31 cellular contexts compared by ENCODE assay signal in the genomic region with DNA sequence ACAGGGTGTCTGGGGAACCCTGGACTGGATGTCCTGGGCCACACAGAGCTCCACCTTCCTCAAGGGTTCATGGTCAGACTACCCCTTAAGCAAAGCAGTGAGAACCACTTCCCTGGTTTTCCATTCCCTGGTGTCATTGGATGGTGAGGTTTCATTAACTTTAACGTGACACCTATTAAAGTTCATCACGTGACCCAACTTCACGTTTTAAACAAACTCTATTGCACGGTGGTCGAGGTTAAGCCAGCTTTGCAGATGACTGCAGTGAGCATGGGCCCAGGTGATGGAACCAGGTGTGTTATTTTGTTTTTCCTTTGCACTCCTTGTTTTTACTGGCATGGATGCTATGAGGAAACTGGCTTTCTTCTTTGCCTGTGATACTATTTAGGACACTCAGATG.
DNase-seq lines count a peak whose midpoint lies in the region; ATAC-seq, FAIRE-seq and TF ChIP-seq lines count a peak whose summit lies in the region.
"Had no signal": no experiment of that assay in that cellular context is flagged by ENCODE, and none has a peak within 500 bp of the region (broad histone marks: within the 10 kb centered on the region; RNA-seq: fewer than 3 reads in every experiment).

No MANE protein-coding gene starts in this region.

- intact Hi-C loops in HepG2 (cut with micrococcal nuclease; ENCODE audit: unreplicated experiment), result no loop called here
- intact Hi-C loops in right lobe of liver (cut with DNase I), result no loop called here
- intact Hi-C loops in K562 (cut with micrococcal nuclease), result no loop called here

- ATAC-seq in HepG2 (no peak), right lobe of liver (no peak), K562 (no peak)
- ATAC-seq: A549; CD8-positive, alpha-beta T cell had no signal

- DNase-seq in HepG2 (ENCODE audit: low spot score) (no peak), right lobe of liver (no peak), K562 (ENCODE audit: extremely low read depth in 1 of 4, low spot score in 3 of 4) (no peak)
- no peak for DNase-seq in activated effector memory CD4-positive, alpha-beta T cell treated with Interleukin-2 at 50 U/mL for 16 hours
- DNase-seq: 8988T; ACHN; AML-193; BE2C; C1 segment of cervical spinal cord; Caco-2; Calu3; CD4-positive, alpha-beta memory T cell; CD4-positive, alpha-beta T cell; CD4-positive, CD25-positive, alpha-beta regulatory T cell; CD8-positive, alpha-beta memory T cell; CD8-positive, alpha-beta T cell; COR-L47; DMS 273 treated with DMSO at 0.1 percent for 48 hours; DMS153; DMS53; DMS79; DMS79 treated with DMSO at 0.1 percent for 48 hours; DND-41; EL had no signal

- in situ Hi-C loops in HepG2 (cut with HindIII; ENCODE audit: extremely low pct_ligation_motif_present, low pct_unique_long_range_greater_than_20kb) (no loop called here), K562 (cut with MboI) (no loop called here)

- TF ChIP-seq CTCF in HepG2 (CRISPR knock-in tag; IDR thresholded peaks at IDR 0.05), result no peak
- TF ChIP-seq CTCF in right lobe of liver (IDR thresholded peaks at IDR 0.05), result no peak
- TF ChIP-seq CTCF in K562 (IDR thresholded peaks at IDR 0.05 in 2 of 3, conservative IDR thresholded peaks at IDR 0.05 in 1 of 3; ENCODE audit: insufficient read depth in 2 of 3, low read depth in 1 of 3, low read length in 3 of 3), result no peak

- H3K4me1 ChIP-seq in HepG2 (ENCODE audit: insufficient read depth, low read length) (no peaks in the 10 kb centered on the region), right lobe of liver (no peaks in the 10 kb centered on the region), K562 (replicated peaks in 1 of 2; ENCODE audit: control insufficient read depth in 2 of 2, insufficient read depth in 2 of 2, low read length in 2 of 2) (no peaks in the 10 kb centered on the region)
- H3K4me1 ChIP-seq: A549, BE2C, Caco-2 had no signal

- H3K79me2 ChIP-seq in HepG2 (ENCODE audit: insufficient read depth, low read length) (no peaks in the 10 kb centered on the region), K562 (ENCODE audit: control insufficient read depth, insufficient read depth, low read length) (no peaks in the 10 kb centered on the region)

- H3K4me3 ChIP-seq in HepG2 (replicated peaks in 1 of 3; ENCODE audit: insufficient read depth in 1 of 3, low read depth in 2 of 3, low read length in 3 of 3), result no peak overlapping the region
- no peak overlapping the region for H3K4me3 ChIP-seq in right lobe of liver
- H3K4me3 ChIP-seq in K562, result no peak overlapping the region
- H3K4me3 ChIP-seq: A549; BLaER1; BLaER1 treated with 17β-estradiol and CSF1 and Interleukin-3, amounts not matched to agents 10 nM and 100 nM had no signal

- no peaks in the 10 kb centered on the region for H3K9me3 ChIP-seq in HepG2 (ENCODE audit: low read length)
- no peaks in the 10 kb centered on the region for H3K9me3 ChIP-seq in right lobe of liver
- no peaks in the 10 kb centered on the region for H3K9me3 ChIP-seq in K562 (replicated peaks; ENCODE audit: control insufficient read depth, insufficient read depth, low read depth, low read length)
- H3K9me3 ChIP-seq: BLaER1; BLaER1 treated with 17β-estradiol and CSF1 and Interleukin-3, amounts not matched to agents 10 nM and 100 nM; Caco-2 had no signal

- no peaks in the 10 kb centered on the region for H4K20me1 ChIP-seq in HepG2 (ENCODE audit: insufficient read depth, low read length)
- 0 out of 2 replicates have a peak, but pooled peaks cover 2% of the 10 kb centered on the region for H4K20me1 ChIP-seq in K562 (replicated peaks; ENCODE audit: control insufficient read depth, insufficient read depth, low read length)
- H4K20me1 ChIP-seq: BLaER1; BLaER1 treated with 17β-estradiol and CSF1 and Interleukin-3, amounts not matched to agents 10 nM and 100 nM had no signal

- POLR2A ChIA-PET in HepG2 (lab: Yijun Ruan, JAX), result no interaction called here
- POLR2A ChIA-PET in K562 (lab: Yijun Ruan, JAX), result no interaction called here

- no peak for FAIRE-seq in HepG2 (lab: Jason Lieb, UNC)
- no peak for FAIRE-seq in K562 (lab: Jason Lieb, UNC)
- FAIRE-seq: A204.1, A549, D721Med had no signal

- H2AFZ ChIP-seq in HepG2 (ENCODE audit: low read length), result no peak overlapping the region
- no peak overlapping the region for H2AFZ ChIP-seq in K562 (ENCODE audit: low read depth, low read length)

- CTCF ChIA-PET in HepG2 (lab: Yijun Ruan, JAX; ENCODE audit: low intra/inter-chr PET ratio, low total read pairs), result no interaction called here
- CTCF ChIA-PET in K562 (lab: Yijun Ruan, JAX; ENCODE audit: low intra/inter-chr PET ratio), result no interaction called here

- TF ChIP-seq POLR2A in HepG2 (IDR thresholded peaks at IDR 0.05; ENCODE audit: insufficient read depth in 1 of 2, low read depth in 2 of 2, low read length in 2 of 2) (no peak), right lobe of liver (IDR thresholded peaks at IDR 0.05) (no peak), K562 (conservative IDR thresholded peaks at IDR 0.05) (no peak)

- no peak overlapping the region for H3K9ac ChIP-seq in HepG2 (ENCODE audit: insufficient read depth, low read depth, low read length)
- H3K9ac ChIP-seq in K562 (ENCODE audit: insufficient read depth in 1 of 2, low read depth in 2 of 2, low read length in 2 of 2), result no peak overlapping the region
- H3K9ac ChIP-seq: BLaER1; BLaER1 treated with 17β-estradiol and CSF1 and Interleukin-3, amounts not matched to agents 10 nM and 100 nM had no signal

- peaks cover 0 to 6% of the 10 kb centered on the region in 2 experiments; a peak in 1 of 5 replicates for H3K27me3 ChIP-seq in HepG2 (ENCODE audit: control insufficient read depth in 1 of 2, insufficient read depth in 2 of 2, low read length in 2 of 2)
- no peaks in the 10 kb centered on the region for H3K27me3 ChIP-seq in right lobe of liver
- peaks cover 0 to 4% of the 10 kb centered on the region in 2 experiments; a peak in 1 of 5 replicates for H3K27me3 ChIP-seq in K562 (ENCODE audit: control insufficient read depth in 2 of 2, insufficient read depth in 2 of 2, low read length in 2 of 2)
- H3K27me3 ChIP-seq: BE2C; BLaER1; BLaER1 treated with 17β-estradiol and CSF1 and Interleukin-3, amounts not matched to agents 10 nM and 100 nM had no signal

- no peak overlapping the region for H3K4me2 ChIP-seq in HepG2 (ENCODE audit: low read depth, low read length)
- no peak overlapping the region for H3K4me2 ChIP-seq in K562 (ENCODE audit: insufficient read depth, low read length)
- H3K4me2 ChIP-seq: A549 had no signal

- TF ChIP-seq EP300 in HepG2 (IDR thresholded peaks at IDR 0.05; ENCODE audit: low read depth in 2 of 2, low read length in 2 of 2), result no peak
- no peak for TF ChIP-seq EP300 in HepG2 (CRISPR knock-in tag; IDR thresholded peaks at IDR 0.05; ENCODE audit: borderline replicate concordance)
- no peak for TF ChIP-seq EP300 in K562 (IDR thresholded peaks at IDR 0.05; ENCODE audit: low read length)

- H3K36me3 ChIP-seq in HepG2 (replicated peaks in 1 of 2; ENCODE audit: control insufficient read depth in 1 of 2, insufficient read depth in 2 of 2, low read length in 2 of 2), result no peaks in the 10 kb centered on the region
- no peaks in the 10 kb centered on the region for H3K36me3 ChIP-seq in right lobe of liver
- H3K36me3 ChIP-seq in K562 (ENCODE audit: control insufficient read depth, insufficient read depth, low read length), result no peaks in the 10 kb centered on the region
- H3K36me3 ChIP-seq: BE2C; BLaER1; BLaER1 treated with 17β-estradiol and CSF1 and Interleukin-3, amounts not matched to agents 10 nM and 100 nM had no signal

- no peak for TF ChIP-seq RAD21 in HepG2 (CRISPR knock-in tag; IDR thresholded peaks at IDR 0.05)
- TF ChIP-seq RAD21 in K562 (CRISPR knock-in tag; conservative IDR thresholded peaks at IDR 0.05 in 1 of 2, IDR thresholded peaks at IDR 0.05 in 1 of 2), result no peak

- BruUV-seq in HepG2 (replicated peaks; lab: Mats Ljungman, UMichigan), result no TSS peak
- BruUV-seq in K562 (replicated peaks; lab: Mats Ljungman, UMichigan), result no TSS peak

- H3K27ac ChIP-seq in HepG2 (ENCODE audit: extremely low read length, insufficient read depth, low read length) (no peak overlapping the region), right lobe of liver (no peak overlapping the region), K562 (ENCODE audit: extremely low read depth, low read depth, low read length) (no peak overlapping the region)
- H3K27ac ChIP-seq: 22Rv1; A549; BLaER1; BLaER1 treated with 17β-estradiol and CSF1 and Interleukin-3, amounts not matched to agents 10 nM and 100 nM; C4-2B had no signal

- 8% methylated on average over 5 of the region's 5 CpGs for WGBS in HepG2 (ENCODE audit: low lambda C conversion rate)
- WGBS in right lobe of liver (ENCODE audit: insufficient coverage, low coverage, low lambda C conversion rate, missing lambda C conversion rate), result 57% methylated on average over 5 of the region's 5 CpGs
- WGBS in K562 (ENCODE audit: insufficient coverage, low coverage, missing lambda C conversion rate), result 0% methylated on average over 5 of the region's 5 CpGs

- H3K9me1 ChIP-seq in K562 (ENCODE audit: control insufficient read depth, insufficient read depth, low read length), result no peaks in the 10 kb centered on the region

TF ChIP-seq in HepG2, 621 proteins besides CTCF, POLR2A, EP300 and RAD21 (continues in another document):
- peak; percentile 77; the same call in 1 of the 2 replicates for TF ChIP-seq RAD51 (IDR thresholded peaks at IDR 0.05; ENCODE audit: borderline replicate concordance)

TF ChIP-seq in K562, 482 proteins besides CTCF, POLR2A, EP300 and RAD21 (continues in another document):
- TF ChIP-seq, protein P1, sequence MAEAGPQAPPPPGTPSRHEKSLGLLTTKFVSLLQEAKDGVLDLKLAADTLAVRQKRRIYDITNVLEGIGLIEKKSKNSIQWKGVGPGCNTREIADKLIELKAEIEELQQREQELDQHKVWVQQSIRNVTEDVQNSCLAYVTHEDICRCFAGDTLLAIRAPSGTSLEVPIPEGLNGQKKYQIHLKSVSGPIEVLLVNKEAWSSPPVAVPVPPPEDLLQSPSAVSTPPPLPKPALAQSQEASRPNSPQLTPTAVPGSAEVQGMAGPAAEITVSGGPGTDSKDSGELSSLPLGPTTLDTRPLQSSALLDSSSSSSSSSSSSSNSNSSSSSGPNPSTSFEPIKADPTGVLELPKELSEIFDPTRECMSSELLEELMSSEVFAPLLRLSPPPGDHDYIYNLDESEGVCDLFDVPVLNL (CRISPR knock-in tag; IDR thresholded peaks at IDR 0.05; ENCODE audit: low read depth), result no peak
- no peak for TF ChIP-seq RFX5 (IDR thresholded peaks at IDR 0.05; ENCODE audit: low read depth, low read length)
- no peak for TF ChIP-seq CSDE1 (IDR thresholded peaks at IDR 0.05)
- TF ChIP-seq ARNT (IDR thresholded peaks at IDR 0.05), result no peak
